In the genomic region with DNA sequence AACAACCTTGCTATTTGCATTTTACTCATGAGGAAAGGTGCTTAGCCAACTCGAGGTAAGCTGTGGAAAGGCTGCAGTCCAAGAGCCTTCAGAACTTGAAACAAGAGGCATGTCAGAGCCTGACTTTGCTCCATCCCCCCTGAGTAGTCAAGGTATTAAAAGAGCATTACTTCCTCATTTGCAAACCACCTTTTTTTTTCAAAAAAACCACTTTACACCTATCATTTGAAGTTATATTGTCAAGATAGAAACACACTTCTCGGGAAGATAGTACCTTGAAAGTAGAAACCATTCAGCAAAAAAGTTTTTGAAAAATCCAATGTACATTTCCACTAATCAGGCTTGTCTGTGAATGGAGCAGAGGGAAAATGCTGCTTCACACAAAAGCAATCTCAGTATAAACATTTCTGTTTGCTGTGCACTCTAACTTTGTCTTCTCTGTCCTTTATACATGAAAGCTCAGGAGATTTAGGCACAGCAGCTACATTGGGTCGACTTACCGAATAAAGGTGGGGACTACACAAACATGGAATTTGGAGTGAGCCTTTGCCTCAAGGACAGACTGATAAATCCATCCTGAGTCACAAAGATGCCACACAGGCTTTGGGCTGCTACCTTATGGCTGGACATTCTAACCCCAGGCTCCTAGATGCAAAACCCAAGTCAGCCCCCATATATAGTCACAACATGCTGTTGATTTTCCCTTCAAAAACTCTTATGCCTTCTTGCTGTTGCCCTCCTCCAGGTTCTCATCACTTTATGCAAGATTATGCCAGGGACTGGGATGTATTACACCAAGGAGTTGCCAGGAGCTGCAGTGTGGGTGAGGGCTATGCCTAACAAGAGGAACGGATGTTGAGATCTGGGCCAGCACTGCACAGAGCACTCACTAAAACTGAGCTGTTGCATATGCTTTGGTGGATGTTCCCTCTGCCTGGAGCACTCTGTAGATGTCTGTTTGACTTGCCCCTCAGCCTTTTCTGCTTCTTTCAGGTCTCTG, we compare ENCODE assay signal across 8 cellular contexts.
DNase-seq lines count a peak whose midpoint lies in the region; ATAC-seq lines count a peak whose summit lies in the region.

No MANE protein-coding gene starts in this region.

- no peaks in the 10 kb centered on the region for H3K27me3 ChIP-seq in mucosa of rectum (ENCODE audit: control insufficient read depth in 2 of 2, insufficient read depth in 2 of 2, low read length in 2 of 2)

- peak overlapping the region; percentile 32 to 60 for H3K27ac ChIP-seq in mucosa of rectum (ENCODE audit: low read depth in 2 of 2, low read length in 2 of 2)

- DNase-seq in RPMI8226, result peak; percentile 78
- DNase-seq in LoVo (ENCODE audit: low spot score), result no peak
- DNase-seq in T-helper 9 cell, result no peak
- no peak for DNase-seq in iPS-NIHi11 (ENCODE audit: low spot score)

- H3K4me3 ChIP-seq in mucosa of rectum (ENCODE audit: low read length in 2 of 2), result no peak overlapping the region

- no peaks in the 10 kb centered on the region for H3K9me3 ChIP-seq in mucosa of rectum (ENCODE audit: control insufficient read depth in 2 of 2, low read length in 2 of 2)

- peak; percentile 72 for ATAC-seq in GM18511 (IDR thresholded peaks at IDR 0.05; ENCODE audit: unreplicated experiment)
- peak; percentile 66 for ATAC-seq in HG02571 (IDR thresholded peaks at IDR 0.05; ENCODE audit: unreplicated experiment)
- ATAC-seq in GM19397 (IDR thresholded peaks at IDR 0.05; ENCODE audit: unreplicated experiment), result no peak

- no peak overlapping the region for H3K9ac ChIP-seq in mucosa of rectum (ENCODE audit: low read depth in 1 of 2, low read length in 2 of 2)

- H3K4me1 ChIP-seq in mucosa of rectum (ENCODE audit: control insufficient read depth in 2 of 2, insufficient read depth in 2 of 2, low read length in 2 of 2), result peaks cover 31 to 36% of the 10 kb centered on the region in 2 donors

- no peaks in the 10 kb centered on the region for H3K36me3 ChIP-seq in mucosa of rectum (ENCODE audit: control insufficient read depth in 2 of 2, insufficient read depth in 2 of 2, low read length in 2 of 2)
